1 cellular context compared by ENCODE assay signal in the genomic region with DNA sequence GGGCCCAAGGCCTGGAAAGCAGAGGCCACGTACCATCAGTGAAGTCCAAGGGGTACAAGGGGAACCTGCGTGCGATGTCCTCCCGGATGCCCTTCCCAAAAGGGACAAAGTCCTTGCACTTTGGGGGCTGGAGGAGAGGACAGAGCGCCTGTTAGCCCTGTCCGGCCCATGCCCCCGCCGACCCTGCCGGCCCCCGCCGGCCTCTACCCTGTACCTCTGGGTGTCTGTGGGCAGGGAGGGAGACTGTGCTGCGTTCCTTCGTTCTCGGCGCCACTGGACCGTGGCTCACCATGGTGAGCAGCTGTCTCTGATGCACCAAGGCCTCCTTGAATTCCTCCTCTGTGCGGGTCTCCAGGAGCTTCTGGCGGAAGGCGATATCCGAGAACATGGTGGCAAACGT.
TF ChIP-seq lines count a peak whose summit lies in the region.

No MANE protein-coding gene starts in this region.

TF ChIP-seq in HepG2, 621 proteins besides CTCF, POLR2A, EP300 and RAD21:
- TF ChIP-seq ZNF616 (CRISPR knock-in tag; IDR thresholded peaks at IDR 0.05; ENCODE audit: low read depth) (no peak), DR1 (CRISPR knock-in tag; IDR thresholded peaks at IDR 0.05) (no peak), MTA1 (CRISPR knock-in tag; IDR thresholded peaks at IDR 0.05; ENCODE audit: borderline replicate concordance) (no peak), TGIF2 (CRISPR knock-in tag; IDR thresholded peaks at IDR 0.05) (no peak), ZNF737 (CRISPR knock-in tag; IDR thresholded peaks at IDR 0.05; ENCODE audit: borderline replicate concordance) (peak; percentile 24; the same call in 1 of the 2 replicates), CHCHD3 (CRISPR knock-in tag; IDR thresholded peaks at IDR 0.05) (0 out of 2 replicates have a peak, but pooled peaks have one; percentile 17), ZFP36L2 (CRISPR knock-in tag; IDR thresholded peaks at IDR 0.05) (no peak), ZNF121 (CRISPR knock-in tag; IDR thresholded peaks at IDR 0.05) (no peak), AGO2 (optimal IDR thresholded peaks at IDR 0.05; ENCODE audit: low read depth, low read length) (peak; percentile 32), STAT5B (CRISPR knock-in tag; IDR thresholded peaks at IDR 0.05) (no peak), KDM5B (CRISPR knock-in tag; IDR thresholded peaks at IDR 0.05; ENCODE audit: borderline replicate concordance) (peak; percentile 35; the same call in 1 of the 2 replicates), NFIB (CRISPR knock-in tag; IDR thresholded peaks at IDR 0.05; ENCODE audit: borderline replicate concordance) (0 out of 2 replicates have a peak, but pooled peaks have one; percentile 45), KLF6 (CRISPR knock-in tag; IDR thresholded peaks at IDR 0.05) (no peak)
- TF ChIP-seq, protein P1, sequence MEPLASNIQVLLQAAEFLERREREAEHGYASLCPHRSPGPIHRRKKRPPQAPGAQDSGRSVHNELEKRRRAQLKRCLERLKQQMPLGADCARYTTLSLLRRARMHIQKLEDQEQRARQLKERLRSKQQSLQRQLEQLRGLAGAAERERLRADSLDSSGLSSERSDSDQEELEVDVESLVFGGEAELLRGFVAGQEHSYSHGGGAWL (CRISPR knock-in tag; IDR thresholded peaks at IDR 0.05) = no peak
- TF ChIP-seq, protein P2, sequence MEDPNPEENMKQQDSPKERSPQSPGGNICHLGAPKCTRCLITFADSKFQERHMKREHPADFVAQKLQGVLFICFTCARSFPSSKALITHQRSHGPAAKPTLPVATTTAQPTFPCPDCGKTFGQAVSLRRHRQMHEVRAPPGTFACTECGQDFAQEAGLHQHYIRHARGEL (CRISPR knock-in tag; IDR thresholded peaks at IDR 0.05) = peak; percentile 47; the same call in 1 of the 2 replicates
- TF ChIP-seq, protein P3, sequence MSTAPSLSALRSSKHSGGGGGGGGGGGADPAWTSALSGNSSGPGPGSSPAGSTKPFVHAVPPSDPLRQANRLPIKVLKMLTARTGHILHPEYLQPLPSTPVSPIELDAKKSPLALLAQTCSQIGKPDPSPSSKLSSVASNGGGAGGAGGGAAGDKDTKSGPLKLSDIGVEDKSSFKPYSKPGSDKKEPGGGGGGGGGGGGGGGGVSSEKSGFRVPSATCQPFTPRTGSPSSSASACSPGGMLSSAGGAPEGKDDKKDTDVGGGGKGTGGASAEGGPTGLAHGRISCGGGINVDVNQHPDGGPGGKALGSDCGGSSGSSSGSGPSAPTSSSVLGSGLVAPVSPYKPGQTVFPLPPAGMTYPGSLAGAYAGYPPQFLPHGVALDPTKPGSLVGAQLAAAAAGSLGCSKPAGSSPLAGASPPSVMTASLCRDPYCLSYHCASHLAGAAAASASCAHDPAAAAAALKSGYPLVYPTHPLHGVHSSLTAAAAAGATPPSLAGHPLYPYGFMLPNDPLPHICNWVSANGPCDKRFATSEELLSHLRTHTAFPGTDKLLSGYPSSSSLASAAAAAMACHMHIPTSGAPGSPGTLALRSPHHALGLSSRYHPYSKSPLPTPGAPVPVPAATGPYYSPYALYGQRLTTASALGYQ (CRISPR knock-in tag; IDR thresholded peaks at IDR 0.05) = no peak
- TF ChIP-seq, protein P4, sequence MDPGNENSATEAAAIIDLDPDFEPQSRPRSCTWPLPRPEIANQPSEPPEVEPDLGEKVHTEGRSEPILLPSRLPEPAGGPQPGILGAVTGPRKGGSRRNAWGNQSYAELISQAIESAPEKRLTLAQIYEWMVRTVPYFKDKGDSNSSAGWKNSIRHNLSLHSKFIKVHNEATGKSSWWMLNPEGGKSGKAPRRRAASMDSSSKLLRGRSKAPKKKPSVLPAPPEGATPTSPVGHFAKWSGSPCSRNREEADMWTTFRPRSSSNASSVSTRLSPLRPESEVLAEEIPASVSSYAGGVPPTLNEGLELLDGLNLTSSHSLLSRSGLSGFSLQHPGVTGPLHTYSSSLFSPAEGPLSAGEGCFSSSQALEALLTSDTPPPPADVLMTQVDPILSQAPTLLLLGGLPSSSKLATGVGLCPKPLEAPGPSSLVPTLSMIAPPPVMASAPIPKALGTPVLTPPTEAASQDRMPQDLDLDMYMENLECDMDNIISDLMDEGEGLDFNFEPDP (CRISPR knock-in tag; conservative IDR thresholded peaks at IDR 0.05) = 0 out of 2 replicates have a peak, but pooled peaks have one; percentile 69
- TF ChIP-seq, protein P5, sequence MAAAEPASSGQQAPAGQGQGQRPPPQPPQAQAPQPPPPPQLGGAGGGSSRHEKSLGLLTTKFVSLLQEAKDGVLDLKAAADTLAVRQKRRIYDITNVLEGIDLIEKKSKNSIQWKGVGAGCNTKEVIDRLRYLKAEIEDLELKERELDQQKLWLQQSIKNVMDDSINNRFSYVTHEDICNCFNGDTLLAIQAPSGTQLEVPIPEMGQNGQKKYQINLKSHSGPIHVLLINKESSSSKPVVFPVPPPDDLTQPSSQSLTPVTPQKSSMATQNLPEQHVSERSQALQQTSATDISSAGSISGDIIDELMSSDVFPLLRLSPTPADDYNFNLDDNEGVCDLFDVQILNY (CRISPR knock-in tag; conservative IDR thresholded peaks at IDR 0.05) = no peak
- TF ChIP-seq, protein P6, sequence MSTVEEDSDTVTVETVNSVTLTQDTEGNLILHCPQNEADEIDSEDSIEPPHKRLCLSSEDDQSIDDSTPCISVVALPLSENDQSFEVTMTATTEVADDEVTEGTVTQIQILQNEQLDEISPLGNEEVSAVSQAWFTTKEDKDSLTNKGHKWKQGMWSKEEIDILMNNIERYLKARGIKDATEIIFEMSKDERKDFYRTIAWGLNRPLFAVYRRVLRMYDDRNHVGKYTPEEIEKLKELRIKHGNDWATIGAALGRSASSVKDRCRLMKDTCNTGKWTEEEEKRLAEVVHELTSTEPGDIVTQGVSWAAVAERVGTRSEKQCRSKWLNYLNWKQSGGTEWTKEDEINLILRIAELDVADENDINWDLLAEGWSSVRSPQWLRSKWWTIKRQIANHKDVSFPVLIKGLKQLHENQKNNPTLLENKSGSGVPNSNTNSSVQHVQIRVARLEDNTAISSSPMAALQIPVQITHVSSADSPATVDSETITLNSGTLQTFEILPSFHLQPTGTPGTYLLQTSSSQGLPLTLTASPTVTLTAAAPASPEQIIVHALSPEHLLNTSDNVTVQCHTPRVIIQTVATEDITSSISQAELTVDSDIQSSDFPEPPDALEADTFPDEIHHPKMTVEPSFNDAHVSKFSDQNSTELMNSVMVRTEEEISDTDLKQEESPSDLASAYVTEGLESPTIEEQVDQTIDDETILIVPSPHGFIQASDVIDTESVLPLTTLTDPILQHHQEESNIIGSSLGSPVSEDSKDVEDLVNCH (CRISPR knock-in tag; IDR thresholded peaks at IDR 0.05) = no peak
